13 cellular contexts compared by ENCODE assay signal in the genomic region with DNA sequence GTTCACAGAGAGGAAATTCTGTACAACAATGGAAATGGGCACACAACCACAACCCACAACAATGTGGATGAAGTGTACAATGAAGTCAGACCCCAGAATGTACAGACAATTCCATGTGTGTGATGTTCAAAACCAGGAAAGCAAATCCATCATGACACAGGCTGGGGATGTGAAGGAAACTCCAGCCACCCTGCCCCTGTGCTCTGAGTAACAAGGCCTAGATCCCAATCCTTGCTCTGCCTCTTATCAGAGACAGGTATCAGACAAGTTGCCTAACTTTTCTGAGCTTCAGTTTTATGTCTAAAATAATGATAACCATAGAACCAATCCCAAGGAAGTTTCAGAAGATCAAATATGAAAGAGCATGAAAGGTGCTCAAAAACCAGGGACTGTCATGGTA. TPM values are rescaled to one million over a fixed set of nuclear protein-coding genes. Genes with fewer than 3 reads are reported as not detected.
DNase-seq lines count a peak whose midpoint lies in the region; ATAC-seq and TF ChIP-seq lines count a peak whose summit lies in the region.
"Had no signal": no experiment of that assay in that cellular context is flagged by ENCODE, and none has a peak within 500 bp of the region (broad histone marks: within the 10 kb centered on the region; RNA-seq: fewer than 3 reads in every experiment).

No MANE protein-coding gene starts in this region.

- dilution Hi-C loops in mammary epithelial cell (cut with HindIII; ENCODE audit: low sequenced_read_pairs): no loop called here

- H3K9me3 ChIP-seq in OCI-LY3 (ENCODE audit: insufficient read depth, low read length) (no peaks in the 10 kb centered on the region), mammary epithelial cell (replicated peaks; ENCODE audit: insufficient read depth, low read length) (no peaks in the 10 kb centered on the region)

- H3K4me2 ChIP-seq in OCI-LY3 (ENCODE audit: low read length) (peak overlapping the region; percentile 93), mammary epithelial cell (ENCODE audit: insufficient read depth, low read depth, low read length) (peak overlapping the region; percentile 95)

- H3K27ac Mint-ChIP-seq in progenitor cell of endocrine pancreas: peak overlapping the region; percentile 52

- no peak overlapping the region for H2AFZ ChIP-seq in OCI-LY3 (ENCODE audit: low read depth, low read length)
- H2AFZ ChIP-seq in mammary epithelial cell (ENCODE audit: low read depth, low read length): no peak overlapping the region

- intact Hi-C loops in mammary epithelial cell (cut with micrococcal nuclease): loop anchor here (5.0 kb wide), 1 partner anchor 318 kb away; no protein-coding TSS in a partner anchor

- no peaks in the 10 kb centered on the region for H3K9me3 Mint-ChIP-seq in activated T-cell treated with anti-CD3 and anti-CD28 coated beads, Interleukin-2, amount 50 U/mL, for 4 hours
- no peaks in the 10 kb centered on the region for H3K9me3 Mint-ChIP-seq in progenitor cell of endocrine pancreas (ENCODE audit: low read depth)

- no peak for ATAC-seq in activated T-cell treated with anti-CD3 and anti-CD28 coated beads, Interleukin-2, amount 50 U/mL, for 4 hours
- ATAC-seq in HG03439 (IDR thresholded peaks at IDR 0.05; ENCODE audit: unreplicated experiment) (no peak), HG03520 (IDR thresholded peaks at IDR 0.05; ENCODE audit: unreplicated experiment) (no peak)
- ATAC-seq: foreskin keratinocyte had no signal

- BruUV-seq in mammary epithelial cell (replicated peaks; lab: Mats Ljungman, UMichigan): no TSS peak

- TF ChIP-seq CTCF in OCI-LY3 (IDR thresholded peaks at IDR 0.05; ENCODE audit: low read depth, low read length): no peak
- no peak for TF ChIP-seq CTCF in mammary epithelial cell (conservative IDR thresholded peaks at IDR 0.05 in 1 of 2, IDR thresholded peaks at IDR 0.05 in 1 of 2; ENCODE audit: extremely low read depth in 1 of 2, insufficient read depth in 1 of 2, low read depth in 1 of 2, low read length in 2 of 2)
- no peak for TF ChIP-seq CTCF in progenitor cell of endocrine pancreas (IDR thresholded peaks at IDR 0.05; ENCODE audit: unreplicated experiment)

- H3K27ac ChIP-seq in OCI-LY3 (ENCODE audit: low read length) (no peak overlapping the region), mammary epithelial cell (ENCODE audit: insufficient read depth, low read depth, low read length) (no peak overlapping the region)

- H3K4me3 Mint-ChIP-seq in activated T-cell treated with anti-CD3 and anti-CD28 coated beads, Interleukin-2, amount 50 U/mL, for 4 hours: peak overlapping the region; percentile 93
- peak overlapping the region; percentile 89 for H3K4me3 Mint-ChIP-seq in progenitor cell of endocrine pancreas (ENCODE audit: low read depth)

- H3K4me3 ChIP-seq in OCI-LY3 (ENCODE audit: low read length) (peak overlapping the region; percentile 82; the same call in 1 of the 2 replicates), mammary epithelial cell (replicated peaks in 1 of 3; ENCODE audit: insufficient read depth in 1 of 3, low read depth in 2 of 3, low read length in 3 of 3) (no peak overlapping the region)

- H3K27me3 ChIP-seq in OCI-LY3 (ENCODE audit: low read depth, low read length): no peaks in the 10 kb centered on the region
- H3K27me3 ChIP-seq in mammary epithelial cell (ENCODE audit: insufficient read depth, low read length): no peaks in the 10 kb centered on the region
- H3K27me3 ChIP-seq: dorsolateral prefrontal cortex, foreskin keratinocyte had no signal

- no peaks in the 10 kb centered on the region for H4K20me1 ChIP-seq in OCI-LY3 (ENCODE audit: insufficient read depth, low read length)
- H4K20me1 ChIP-seq in mammary epithelial cell (ENCODE audit: insufficient read depth, low read length): no peaks in the 10 kb centered on the region

- no peaks in the 10 kb centered on the region for H3K27me3 Mint-ChIP-seq in activated T-cell treated with anti-CD3 and anti-CD28 coated beads, Interleukin-2, amount 50 U/mL, for 4 hours (ENCODE audit: low read depth)
- no peaks in the 10 kb centered on the region for H3K27me3 Mint-ChIP-seq in progenitor cell of endocrine pancreas

- in situ Hi-C loops in mammary epithelial cell (cut with MboI; ENCODE audit: low sequenced_read_pairs in 2 of 2): no loop called here

- H3K79me2 ChIP-seq in OCI-LY3 (ENCODE audit: low read length): peaks cover 21% of the 10 kb centered on the region
- H3K79me2 ChIP-seq in mammary epithelial cell (ENCODE audit: insufficient read depth, low read length): peaks cover 24% of the 10 kb centered on the region

- CTCF ChIA-PET in mammary epithelial cell (lab: Charles Lee; ENCODE audit: low non-redundant PET): no interaction called here

- H3K9ac ChIP-seq in OCI-LY3 (ENCODE audit: low read length) (no peak overlapping the region), mammary epithelial cell (ENCODE audit: insufficient read depth, low read length) (no peak overlapping the region)

- H3K4me1 ChIP-seq in OCI-LY3 (ENCODE audit: low read length) (peaks cover 31% of the 10 kb centered on the region), mammary epithelial cell (ENCODE audit: insufficient read depth, low read length) (peaks cover 19% of the 10 kb centered on the region)
- H3K4me1 ChIP-seq: foreskin keratinocyte had no signal

- H3K36me3 Mint-ChIP-seq in activated T-cell treated with anti-CD3 and anti-CD28 coated beads, Interleukin-2, amount 50 U/mL, for 4 hours (ENCODE audit: insufficient read depth): peaks cover 4% of the 10 kb centered on the region
- H3K36me3 Mint-ChIP-seq in progenitor cell of endocrine pancreas (ENCODE audit: insufficient read depth): no peaks in the 10 kb centered on the region

- H3K4me1 Mint-ChIP-seq in activated T-cell treated with anti-CD3 and anti-CD28 coated beads, Interleukin-2, amount 50 U/mL, for 4 hours (ENCODE audit: low read depth): peaks cover 14% of the 10 kb centered on the region
- peaks cover 9% of the 10 kb centered on the region for H3K4me1 Mint-ChIP-seq in progenitor cell of endocrine pancreas (ENCODE audit: low read depth)

- H3K36me3 ChIP-seq in OCI-LY3 (replicated peaks; ENCODE audit: low read depth, low read length) (peaks cover 6% of the 10 kb centered on the region), mammary epithelial cell (ENCODE audit: insufficient read depth, low read length) (no peaks in the 10 kb centered on the region)

- DNase-seq in activated T-cell treated with anti-CD3 and anti-CD28 coated beads, Interleukin-2, amount 50 U/mL, for 4 hours: no peak
- no peak for DNase-seq in activated T-cell treated with anti-CD3 and anti-CD28 coated beads, Interleukin-2, amount 50 U/mL, for 1 hour
- DNase-seq in mammary epithelial cell: no peak
- no peak for DNase-seq in progenitor cell of endocrine pancreas (ENCODE audit: low spot score, unreplicated experiment)
- no peak for DNase-seq in NCI-H526 (lab: John Stamatoyannopoulos, UW)
- DNase-seq: activated CD4-positive, alpha-beta T cell treated with anti-CD3 and anti-CD28 coated beads, Interleukin-2, amount 50 U/mL, for 4 hours; foreskin keratinocyte; NCI-H774; nucleus accumbens had no signal

RNA-seq across cellular contexts. Expression of gene C16orf95, which starts 1.8 kb away (rescaled TPM):
- total RNA-seq in activated T-cell treated with anti-CD3 and anti-CD28 coated beads, Interleukin-2, amount 50 U/mL, for 4 hours: 1 to 10 TPM; 3.5 to 5.7 (median 4.1) TPM
- 1 to 10 TPM; 3.5 to 5.9 TPM for total RNA-seq in mammary epithelial cell
- 3.9 TPM for polyA plus RNA-seq in mammary epithelial cell
- not detected for polyA minus RNA-seq in mammary epithelial cell
- 4.7 and 5.5 TPM in 2 replicates for total RNA-seq in progenitor cell of endocrine pancreas
